13 cellular contexts compared by ENCODE assay signal in the genomic region with DNA sequence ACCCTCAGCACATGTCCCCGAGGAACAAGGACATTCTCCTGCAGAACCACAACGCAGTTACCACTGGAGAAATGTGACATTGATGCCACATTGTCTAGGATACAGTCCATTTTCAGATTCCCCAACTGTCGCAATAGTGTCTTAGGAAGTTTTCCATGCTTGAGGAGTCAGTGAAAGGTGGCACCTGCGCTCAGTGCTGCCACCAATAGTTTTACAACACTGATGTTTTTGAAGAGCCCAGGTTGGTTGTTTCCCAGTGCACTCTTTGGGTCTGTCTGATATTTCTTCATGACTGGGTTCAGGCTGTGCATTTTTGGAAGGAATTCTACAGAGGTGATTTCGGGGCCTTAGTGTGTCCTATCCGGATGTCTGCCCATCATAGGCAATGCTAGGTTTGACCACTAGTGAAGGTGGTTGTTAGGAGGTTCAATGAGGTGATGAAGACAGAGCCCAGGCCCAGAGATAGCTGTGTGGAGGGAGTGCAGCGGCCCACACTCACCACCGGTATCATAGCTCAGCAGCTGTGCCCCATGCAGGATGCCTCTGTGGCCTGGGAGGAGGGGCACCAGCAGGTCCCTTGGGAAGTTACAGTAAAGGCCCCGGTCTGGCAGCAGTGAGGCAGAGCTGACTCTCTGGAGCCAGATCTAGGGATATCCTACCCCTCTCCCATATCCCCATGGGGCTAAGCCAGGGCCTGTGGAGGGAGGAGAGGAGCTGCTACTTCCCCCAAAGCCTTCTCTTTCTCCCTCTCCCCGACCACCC.
A peak's percentile ranks its signal among the peaks of the same experiment; 100 is the strongest.
DNase-seq lines count a peak whose midpoint lies in the region; ATAC-seq and TF ChIP-seq lines count a peak whose summit lies in the region.
"Had no signal": no experiment of that assay in that cellular context is flagged by ENCODE, and none has a peak within 500 bp of the region (broad histone marks: within the 10 kb centered on the region; RNA-seq: fewer than 3 reads in every experiment).

No MANE protein-coding gene starts in this region.

- WGBS in heart left ventricle, 4 donors: 59 to 73% (median 69%) methylated on average over 10 of the region's 10 CpGs

- DNase-seq in NCI-H2107 treated with DMSO at 0.1 percent for 48 hours (lab: John Stamatoyannopoulos, UW; ENCODE audit: unreplicated experiment) (peak; percentile 8), NCI-H2107 (lab: John Stamatoyannopoulos, UW) (no peak), NCI-H69 (lab: John Stamatoyannopoulos, UW) (peak; percentile 2), heart left ventricle (peak in 1 of 5 donors; percentile 49), progenitor cell of endocrine pancreas (ENCODE audit: low spot score, unreplicated experiment) (no peak)
- DNase-seq: activated naive CD4-positive, alpha-beta T cell treated with anti-CD3 and anti-CD28 coated beads, Interleukin-2, amount 50 U/mL, for 16 hours; DMS79 treated with DMSO at 0.1 percent for 48 hours; naive thymus-derived CD8-positive, alpha-beta T cell; NCI-H1436 had no signal

- peaks cover 57% of the 10 kb centered on the region for H3K4me1 Mint-ChIP-seq in stimulated activated memory B cell treated with anti-CD40 and anti-IgM and Interleukin-4, amounts not matched to agents 10 μg/mL and 1 μg/mL and 100 μg/mL, for 72 hours
- peaks cover 5% of the 10 kb centered on the region for H3K4me1 Mint-ChIP-seq in progenitor cell of endocrine pancreas (ENCODE audit: low read depth)

- no peaks in the 10 kb centered on the region for H3K27me3 Mint-ChIP-seq in stimulated activated memory B cell treated with anti-CD40 and anti-IgM and Interleukin-4, amounts not matched to agents 10 μg/mL and 1 μg/mL and 100 μg/mL, for 72 hours
- H3K27me3 Mint-ChIP-seq in progenitor cell of endocrine pancreas: peaks cover 10% of the 10 kb centered on the region
- H3K27me3 Mint-ChIP-seq: naive thymus-derived CD8-positive, alpha-beta T cell; type B pancreatic cell had no signal

- ATAC-seq in heart left ventricle (peak in 3 of 4 donors; percentile 5 to 18 (median 8)), SK-N-SH treated with all-trans-retinoic acid at 6 μM for 48 hours (no peak), GM21381 (IDR thresholded peaks at IDR 0.05; ENCODE audit: unreplicated experiment) (no peak)
- peak; percentile 85 for ATAC-seq in stimulated activated memory B cell treated with anti-CD40 and anti-IgM and Interleukin-4, amounts not matched to agents 10 μg/mL and 1 μg/mL and 100 μg/mL, for 72 hours
- ATAC-seq: naive thymus-derived CD8-positive, alpha-beta T cell had no signal

- peak overlapping the region; percentile 23 for H3K27ac Mint-ChIP-seq in stimulated activated memory B cell treated with anti-CD40 and anti-IgM and Interleukin-4, amounts not matched to agents 10 μg/mL and 1 μg/mL and 100 μg/mL, for 72 hours
- H3K27ac Mint-ChIP-seq in progenitor cell of endocrine pancreas: no peak overlapping the region
- H3K27ac Mint-ChIP-seq: type B pancreatic cell had no signal

- H3K27me3 ChIP-seq in heart left ventricle: no peaks in the 10 kb centered on the region

- H3K4me3 Mint-ChIP-seq in stimulated activated memory B cell treated with anti-CD40 and anti-IgM and Interleukin-4, amounts not matched to agents 10 μg/mL and 1 μg/mL and 100 μg/mL, for 72 hours: no peak overlapping the region
- H3K4me3 Mint-ChIP-seq in progenitor cell of endocrine pancreas (ENCODE audit: low read depth): no peak overlapping the region
- H3K4me3 Mint-ChIP-seq: naive thymus-derived CD8-positive, alpha-beta T cell; type B pancreatic cell had no signal

- intact Hi-C loops in heart left ventricle (cut with DNase I): loop anchor here in 4 of 10 donors (2.0 to 5.0 kb wide), 4 partner anchors 13 to 73 kb away; no protein-coding TSS in a partner anchor

- TF ChIP-seq POLR2A in heart left ventricle (IDR thresholded peaks at IDR 0.05): no peak

- no peak overlapping the region for H3K4me3 ChIP-seq in heart left ventricle

- peak overlapping the region; percentile 26 to 84 (median 62) for H3K27ac ChIP-seq in heart left ventricle

- H3K4me1 ChIP-seq in heart left ventricle: peaks cover 3 to 65% (median 39%) of the 10 kb centered on the region in 12 donors

- H3K9me3 Mint-ChIP-seq in stimulated activated memory B cell treated with anti-CD40 and anti-IgM and Interleukin-4, amounts not matched to agents 10 μg/mL and 1 μg/mL and 100 μg/mL, for 72 hours: no peaks in the 10 kb centered on the region
- no peaks in the 10 kb centered on the region for H3K9me3 Mint-ChIP-seq in progenitor cell of endocrine pancreas (ENCODE audit: low read depth)
- H3K9me3 Mint-ChIP-seq: naive thymus-derived CD8-positive, alpha-beta T cell; type B pancreatic cell had no signal

- H3K9me3 ChIP-seq in heart left ventricle: no peaks in the 10 kb centered on the region

- TF ChIP-seq CTCF in heart left ventricle (IDR thresholded peaks at IDR 0.05) (peak in 1 of 12 donors; percentile 3), progenitor cell of endocrine pancreas (IDR thresholded peaks at IDR 0.05; ENCODE audit: unreplicated experiment) (no peak)

- peaks cover 21% of the 10 kb centered on the region for H3K36me3 Mint-ChIP-seq in stimulated activated memory B cell treated with anti-CD40 and anti-IgM and Interleukin-4, amounts not matched to agents 10 μg/mL and 1 μg/mL and 100 μg/mL, for 72 hours
- peaks cover 3% of the 10 kb centered on the region for H3K36me3 Mint-ChIP-seq in progenitor cell of endocrine pancreas (ENCODE audit: insufficient read depth)

- H3K36me3 ChIP-seq in heart left ventricle: peaks cover 0 to 8% (median 0%) of the 10 kb centered on the region in 9 donors

TF ChIP-seq in SK-N-SH treated with all-trans-retinoic acid at 6 μM for 48 hours, 23 proteins besides CTCF, POLR2A, EP300 and RAD21 (continues in another document):
- TF ChIP-seq TOX (CRISPR knock-in tag; IDR thresholded peaks at IDR 0.05; ENCODE audit: borderline replicate concordance): no peak
- TF ChIP-seq, protein P1, sequence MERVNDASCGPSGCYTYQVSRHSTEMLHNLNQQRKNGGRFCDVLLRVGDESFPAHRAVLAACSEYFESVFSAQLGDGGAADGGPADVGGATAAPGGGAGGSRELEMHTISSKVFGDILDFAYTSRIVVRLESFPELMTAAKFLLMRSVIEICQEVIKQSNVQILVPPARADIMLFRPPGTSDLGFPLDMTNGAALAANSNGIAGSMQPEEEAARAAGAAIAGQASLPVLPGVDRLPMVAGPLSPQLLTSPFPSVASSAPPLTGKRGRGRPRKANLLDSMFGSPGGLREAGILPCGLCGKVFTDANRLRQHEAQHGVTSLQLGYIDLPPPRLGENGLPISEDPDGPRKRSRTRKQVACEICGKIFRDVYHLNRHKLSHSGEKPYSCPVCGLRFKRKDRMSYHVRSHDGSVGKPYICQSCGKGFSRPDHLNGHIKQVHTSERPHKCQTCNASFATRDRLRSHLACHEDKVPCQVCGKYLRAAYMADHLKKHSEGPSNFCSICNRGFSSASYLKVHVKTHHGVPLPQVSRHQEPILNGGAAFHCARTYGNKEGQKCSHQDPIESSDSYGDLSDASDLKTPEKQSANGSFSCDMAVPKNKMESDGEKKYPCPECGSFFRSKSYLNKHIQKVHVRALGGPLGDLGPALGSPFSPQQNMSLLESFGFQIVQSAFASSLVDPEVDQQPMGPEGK (CRISPR knock-in tag; IDR thresholded peaks at IDR 0.05; ENCODE audit: borderline replicate concordance): no peak
- TF ChIP-seq PPARA (CRISPR knock-in tag; IDR thresholded peaks at IDR 0.05; ENCODE audit: borderline replicate concordance): no peak
- TF ChIP-seq ZFP3 (CRISPR knock-in tag; IDR thresholded peaks at IDR 0.05): no peak
- TF ChIP-seq CSDC2 (CRISPR knock-in tag; IDR thresholded peaks at IDR 0.05): no peak
- no peak for TF ChIP-seq GLIS3 (CRISPR knock-in tag; IDR thresholded peaks at IDR 0.05)
- no peak for TF ChIP-seq ISL1 (CRISPR knock-in tag; IDR thresholded peaks at IDR 0.05)
- TF ChIP-seq TCF4 (CRISPR knock-in tag; IDR thresholded peaks at IDR 0.05; ENCODE audit: borderline replicate concordance): no peak
- no peak for TF ChIP-seq ZNF70 (CRISPR knock-in tag; IDR thresholded peaks at IDR 0.05)
- TF ChIP-seq, protein P2, sequence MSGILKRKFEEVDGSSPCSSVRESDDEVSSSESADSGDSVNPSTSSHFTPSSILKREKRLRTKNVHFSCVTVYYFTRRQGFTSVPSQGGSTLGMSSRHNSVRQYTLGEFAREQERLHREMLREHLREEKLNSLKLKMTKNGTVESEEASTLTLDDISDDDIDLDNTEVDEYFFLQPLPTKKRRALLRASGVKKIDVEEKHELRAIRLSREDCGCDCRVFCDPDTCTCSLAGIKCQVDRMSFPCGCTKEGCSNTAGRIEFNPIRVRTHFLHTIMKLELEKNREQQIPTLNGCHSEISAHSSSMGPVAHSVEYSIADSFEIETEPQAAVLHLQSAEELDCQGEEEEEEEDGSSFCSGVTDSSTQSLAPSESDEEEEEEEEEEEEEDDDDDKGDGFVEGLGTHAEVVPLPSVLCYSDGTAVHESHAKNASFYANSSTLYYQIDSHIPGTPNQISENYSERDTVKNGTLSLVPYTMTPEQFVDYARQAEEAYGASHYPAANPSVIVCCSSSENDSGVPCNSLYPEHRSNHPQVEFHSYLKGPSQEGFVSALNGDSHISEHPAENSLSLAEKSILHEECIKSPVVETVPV (CRISPR knock-in tag; IDR thresholded peaks at IDR 0.05): no peak
- TF ChIP-seq SNAI2 (CRISPR knock-in tag; IDR thresholded peaks at IDR 0.05): no peak
- no peak for TF ChIP-seq BACH2 (CRISPR knock-in tag; IDR thresholded peaks at IDR 0.05; ENCODE audit: borderline replicate concordance)
- no peak for TF ChIP-seq ZNF565 (CRISPR knock-in tag; conservative IDR thresholded peaks at IDR 0.05; ENCODE audit: low read depth)
- no peak for TF ChIP-seq ZNF8 (CRISPR knock-in tag; IDR thresholded peaks at IDR 0.05)
- no peak for TF ChIP-seq ZC3H10 (CRISPR knock-in tag; IDR thresholded peaks at IDR 0.05)
- TF ChIP-seq, protein P3, sequence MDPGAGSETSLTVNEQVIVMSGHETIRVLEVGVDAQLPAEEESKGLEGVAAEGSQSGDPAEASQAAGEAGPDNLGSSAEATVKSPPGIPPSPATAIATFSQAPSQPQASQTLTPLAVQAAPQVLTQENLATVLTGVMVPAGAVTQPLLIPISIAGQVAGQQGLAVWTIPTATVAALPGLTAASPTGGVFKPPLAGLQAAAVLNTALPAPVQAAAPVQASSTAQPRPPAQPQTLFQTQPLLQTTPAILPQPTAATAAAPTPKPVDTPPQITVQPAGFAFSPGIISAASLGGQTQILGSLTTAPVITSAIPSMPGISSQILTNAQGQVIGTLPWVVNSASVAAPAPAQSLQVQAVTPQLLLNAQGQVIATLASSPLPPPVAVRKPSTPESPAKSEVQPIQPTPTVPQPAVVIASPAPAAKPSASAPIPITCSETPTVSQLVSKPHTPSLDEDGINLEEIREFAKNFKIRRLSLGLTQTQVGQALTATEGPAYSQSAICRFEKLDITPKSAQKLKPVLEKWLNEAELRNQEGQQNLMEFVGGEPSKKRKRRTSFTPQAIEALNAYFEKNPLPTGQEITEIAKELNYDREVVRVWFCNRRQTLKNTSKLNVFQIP (CRISPR knock-in tag; IDR thresholded peaks at IDR 0.05; ENCODE audit: borderline replicate concordance, low read depth): no peak
- no peak for TF ChIP-seq RARB (CRISPR knock-in tag; IDR thresholded peaks at IDR 0.05)

Comparison
In these comparisons a context has a peak if more than half of its experiments do, and no peak if none do; other contexts are left out.
1. DNase-seq: peak in NCI-H2107 treated with DMSO at 0.1 percent for 48 hours (single experiment) and NCI-H69 (single experiment); none in NCI-H2107 (single experiment) and progenitor cell of endocrine pancreas (single experiment).
2. ATAC-seq: peak in heart left ventricle (3 of 4) and stimulated activated memory B cell treated with anti-CD40 and anti-IgM and Interleukin-4, amounts not matched to agents 10 μg/mL and 1 μg/mL and 100 μg/mL, for 72 hours (single experiment); none in SK-N-SH treated with all-trans-retinoic acid at 6 μM for 48 hours (single experiment) and GM21381 (single experiment).